1 cellular context compared by ENCODE assay signal in genomic region chr18:36075862-36076587, GRCh38.
TF ChIP-seq lines count a peak whose summit lies in the region.

No MANE protein-coding gene starts in this region.

TF ChIP-seq in K562, 482 proteins besides CTCF, POLR2A, EP300 and RAD21 (continued from another document):
- TF ChIP-seq NFATC3 (IDR thresholded peaks at IDR 0.05): no peak
- TF ChIP-seq ESRRA (IDR thresholded peaks at IDR 0.05; ENCODE audit: borderline replicate concordance, low read depth): no peak
- TF ChIP-seq CBX3 (IDR thresholded peaks at IDR 0.05; ENCODE audit: borderline replicate concordance in 1 of 2, low read length in 2 of 2): no peak
- TF ChIP-seq SRSF9 (IDR thresholded peaks at IDR 0.05; ENCODE audit: borderline replicate concordance, low read depth, low read length): no peak
- TF ChIP-seq HNRNPK (IDR thresholded peaks at IDR 0.05; ENCODE audit: low read depth, low read length, poor library complexity, severe bottlenecking): no peak
- no peak for TF ChIP-seq CHCHD3 (CRISPR knock-in tag; IDR thresholded peaks at IDR 0.05)
- TF ChIP-seq FOXJ2 (tag; IDR thresholded peaks at IDR 0.05): peak; percentile 53
- peak in 1 of 2 experiments; percentile 52; a peak in 1 of 4 replicates for TF ChIP-seq FOXA3 (CRISPR knock-in tag; conservative IDR thresholded peaks at IDR 0.05 in 1 of 2, IDR thresholded peaks at IDR 0.05 in 1 of 2)
- TF ChIP-seq, protein P1, sequence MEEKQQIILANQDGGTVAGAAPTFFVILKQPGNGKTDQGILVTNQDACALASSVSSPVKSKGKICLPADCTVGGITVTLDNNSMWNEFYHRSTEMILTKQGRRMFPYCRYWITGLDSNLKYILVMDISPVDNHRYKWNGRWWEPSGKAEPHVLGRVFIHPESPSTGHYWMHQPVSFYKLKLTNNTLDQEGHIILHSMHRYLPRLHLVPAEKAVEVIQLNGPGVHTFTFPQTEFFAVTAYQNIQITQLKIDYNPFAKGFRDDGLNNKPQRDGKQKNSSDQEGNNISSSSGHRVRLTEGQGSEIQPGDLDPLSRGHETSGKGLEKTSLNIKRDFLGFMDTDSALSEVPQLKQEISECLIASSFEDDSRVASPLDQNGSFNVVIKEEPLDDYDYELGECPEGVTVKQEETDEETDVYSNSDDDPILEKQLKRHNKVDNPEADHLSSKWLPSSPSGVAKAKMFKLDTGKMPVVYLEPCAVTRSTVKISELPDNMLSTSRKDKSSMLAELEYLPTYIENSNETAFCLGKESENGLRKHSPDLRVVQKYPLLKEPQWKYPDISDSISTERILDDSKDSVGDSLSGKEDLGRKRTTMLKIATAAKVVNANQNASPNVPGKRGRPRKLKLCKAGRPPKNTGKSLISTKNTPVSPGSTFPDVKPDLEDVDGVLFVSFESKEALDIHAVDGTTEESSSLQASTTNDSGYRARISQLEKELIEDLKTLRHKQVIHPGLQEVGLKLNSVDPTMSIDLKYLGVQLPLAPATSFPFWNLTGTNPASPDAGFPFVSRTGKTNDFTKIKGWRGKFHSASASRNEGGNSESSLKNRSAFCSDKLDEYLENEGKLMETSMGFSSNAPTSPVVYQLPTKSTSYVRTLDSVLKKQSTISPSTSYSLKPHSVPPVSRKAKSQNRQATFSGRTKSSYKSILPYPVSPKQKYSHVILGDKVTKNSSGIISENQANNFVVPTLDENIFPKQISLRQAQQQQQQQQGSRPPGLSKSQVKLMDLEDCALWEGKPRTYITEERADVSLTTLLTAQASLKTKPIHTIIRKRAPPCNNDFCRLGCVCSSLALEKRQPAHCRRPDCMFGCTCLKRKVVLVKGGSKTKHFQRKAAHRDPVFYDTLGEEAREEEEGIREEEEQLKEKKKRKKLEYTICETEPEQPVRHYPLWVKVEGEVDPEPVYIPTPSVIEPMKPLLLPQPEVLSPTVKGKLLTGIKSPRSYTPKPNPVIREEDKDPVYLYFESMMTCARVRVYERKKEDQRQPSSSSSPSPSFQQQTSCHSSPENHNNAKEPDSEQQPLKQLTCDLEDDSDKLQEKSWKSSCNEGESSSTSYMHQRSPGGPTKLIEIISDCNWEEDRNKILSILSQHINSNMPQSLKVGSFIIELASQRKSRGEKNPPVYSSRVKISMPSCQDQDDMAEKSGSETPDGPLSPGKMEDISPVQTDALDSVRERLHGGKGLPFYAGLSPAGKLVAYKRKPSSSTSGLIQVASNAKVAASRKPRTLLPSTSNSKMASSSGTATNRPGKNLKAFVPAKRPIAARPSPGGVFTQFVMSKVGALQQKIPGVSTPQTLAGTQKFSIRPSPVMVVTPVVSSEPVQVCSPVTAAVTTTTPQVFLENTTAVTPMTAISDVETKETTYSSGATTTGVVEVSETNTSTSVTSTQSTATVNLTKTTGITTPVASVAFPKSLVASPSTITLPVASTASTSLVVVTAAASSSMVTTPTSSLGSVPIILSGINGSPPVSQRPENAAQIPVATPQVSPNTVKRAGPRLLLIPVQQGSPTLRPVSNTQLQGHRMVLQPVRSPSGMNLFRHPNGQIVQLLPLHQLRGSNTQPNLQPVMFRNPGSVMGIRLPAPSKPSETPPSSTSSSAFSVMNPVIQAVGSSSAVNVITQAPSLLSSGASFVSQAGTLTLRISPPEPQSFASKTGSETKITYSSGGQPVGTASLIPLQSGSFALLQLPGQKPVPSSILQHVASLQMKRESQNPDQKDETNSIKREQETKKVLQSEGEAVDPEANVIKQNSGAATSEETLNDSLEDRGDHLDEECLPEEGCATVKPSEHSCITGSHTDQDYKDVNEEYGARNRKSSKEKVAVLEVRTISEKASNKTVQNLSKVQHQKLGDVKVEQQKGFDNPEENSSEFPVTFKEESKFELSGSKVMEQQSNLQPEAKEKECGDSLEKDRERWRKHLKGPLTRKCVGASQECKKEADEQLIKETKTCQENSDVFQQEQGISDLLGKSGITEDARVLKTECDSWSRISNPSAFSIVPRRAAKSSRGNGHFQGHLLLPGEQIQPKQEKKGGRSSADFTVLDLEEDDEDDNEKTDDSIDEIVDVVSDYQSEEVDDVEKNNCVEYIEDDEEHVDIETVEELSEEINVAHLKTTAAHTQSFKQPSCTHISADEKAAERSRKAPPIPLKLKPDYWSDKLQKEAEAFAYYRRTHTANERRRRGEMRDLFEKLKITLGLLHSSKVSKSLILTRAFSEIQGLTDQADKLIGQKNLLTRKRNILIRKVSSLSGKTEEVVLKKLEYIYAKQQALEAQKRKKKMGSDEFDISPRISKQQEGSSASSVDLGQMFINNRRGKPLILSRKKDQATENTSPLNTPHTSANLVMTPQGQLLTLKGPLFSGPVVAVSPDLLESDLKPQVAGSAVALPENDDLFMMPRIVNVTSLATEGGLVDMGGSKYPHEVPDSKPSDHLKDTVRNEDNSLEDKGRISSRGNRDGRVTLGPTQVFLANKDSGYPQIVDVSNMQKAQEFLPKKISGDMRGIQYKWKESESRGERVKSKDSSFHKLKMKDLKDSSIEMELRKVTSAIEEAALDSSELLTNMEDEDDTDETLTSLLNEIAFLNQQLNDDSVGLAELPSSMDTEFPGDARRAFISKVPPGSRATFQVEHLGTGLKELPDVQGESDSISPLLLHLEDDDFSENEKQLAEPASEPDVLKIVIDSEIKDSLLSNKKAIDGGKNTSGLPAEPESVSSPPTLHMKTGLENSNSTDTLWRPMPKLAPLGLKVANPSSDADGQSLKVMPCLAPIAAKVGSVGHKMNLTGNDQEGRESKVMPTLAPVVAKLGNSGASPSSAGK (IDR thresholded peaks at IDR 0.05): peak; percentile 16; the same call in 1 of the 2 replicates
- no peak for TF ChIP-seq YBX1 (IDR thresholded peaks at IDR 0.05)
- no peak for TF ChIP-seq PHF8 (IDR thresholded peaks at IDR 0.05; ENCODE audit: borderline replicate concordance, low read length)
- peak; percentile 86 for TF ChIP-seq IRF9 (tag; IDR thresholded peaks at IDR 0.05)
- peak; percentile 26 for TF ChIP-seq ETV1 (tag; conservative IDR thresholded peaks at IDR 0.05; ENCODE audit: low read depth)
- no peak for TF ChIP-seq RBBP5 (IDR thresholded peaks at IDR 0.05; ENCODE audit: borderline replicate concordance, insufficient read depth, low read length, poor library complexity, severe bottlenecking)
- TF ChIP-seq JUNB (CRISPR knock-in tag; conservative IDR thresholded peaks at IDR 0.05): no peak
TF ChIP-seq in K562: peak in this region for 29.
